ENCODE assay signal across 24 cellular contexts in the genomic region with DNA sequence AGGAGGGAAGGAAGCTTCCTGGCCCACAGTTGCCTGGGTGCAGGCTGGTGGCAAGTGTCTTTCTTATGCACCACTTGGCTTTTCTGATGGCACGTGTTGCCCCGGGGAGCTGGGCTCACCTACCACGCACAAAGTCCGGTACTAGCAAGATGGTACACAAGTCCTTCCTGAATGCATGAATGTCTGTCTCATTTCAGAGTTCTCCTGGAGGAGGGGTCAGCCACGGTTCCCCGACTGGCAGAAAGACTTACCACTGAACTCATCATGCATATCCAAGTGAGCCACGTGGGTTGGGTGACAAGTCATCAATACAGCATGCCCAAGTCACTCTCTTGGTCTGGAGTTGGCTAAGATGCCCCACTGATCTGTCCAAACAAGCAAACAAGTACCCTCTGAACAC. TPM values are rescaled to one million over a fixed set of nuclear protein-coding genes. Genes with fewer than 3 reads are reported as not detected.
DNase-seq lines count a peak whose midpoint lies in the region; ATAC-seq, FAIRE-seq and TF ChIP-seq lines count a peak whose summit lies in the region.
"Had no signal": no experiment of that assay in that cellular context is flagged by ENCODE, and none has a peak within 500 bp of the region (broad histone marks: within the 10 kb centered on the region; RNA-seq: fewer than 3 reads in every experiment).

No MANE protein-coding gene starts in this region.

- in situ Hi-C loops in Caki2 (cut with HindIII; ENCODE audit: low pct_unique_long_range_greater_than_20kb, low sequenced_read_pairs) (no loop called here), HepG2 (cut with HindIII; ENCODE audit: extremely low pct_ligation_motif_present, low pct_unique_long_range_greater_than_20kb) (no loop called here)

- peaks cover 5 to 89% (median 51%) of the 10 kb centered on the region in 3 donors for H3K36me3 Mint-ChIP-seq in naive thymus-derived CD8-positive, alpha-beta T cell
- H3K36me3 Mint-ChIP-seq: neural progenitor cell had no signal

- H3K27ac ChIP-seq in BLaER1 (no peak overlapping the region), coronary artery (peak overlapping the region in 1 of 2 donors; percentile 65), HepG2 (ENCODE audit: extremely low read length, insufficient read depth, low read length) (no peak overlapping the region)
- H3K27ac ChIP-seq: cardiac muscle cell, dorsolateral prefrontal cortex, neural progenitor cell, Peyer's patch, prostate gland, SJSA1, testis had no signal

- H3K4me2 ChIP-seq in BLaER1, result peak overlapping the region; percentile 75
- H3K4me2 ChIP-seq in HepG2 (ENCODE audit: low read depth, low read length), result no peak overlapping the region
- H3K4me2 ChIP-seq: neural progenitor cell had no signal

- no peak overlapping the region for H2AFZ ChIP-seq in HepG2 (ENCODE audit: low read length)
- H2AFZ ChIP-seq: neural progenitor cell had no signal

- no peaks in the 10 kb centered on the region for H3K9me3 Mint-ChIP-seq in naive thymus-derived CD8-positive, alpha-beta T cell
- H3K9me3 Mint-ChIP-seq: neural progenitor cell had no signal

- H3K4me1 ChIP-seq in BLaER1, result peaks cover 36% of the 10 kb centered on the region
- H3K4me1 ChIP-seq in HepG2 (ENCODE audit: insufficient read depth, low read length), result no peaks in the 10 kb centered on the region
- H3K4me1 ChIP-seq: neural progenitor cell, prostate gland, SJSA1 had no signal

- TF ChIP-seq CTCF in coronary artery (IDR thresholded peaks at IDR 0.05) (no peak), HepG2 (CRISPR knock-in tag; IDR thresholded peaks at IDR 0.05) (no peak)

- peaks cover 0 to 10% (median 5%) of the 10 kb centered on the region in 4 donors for H3K4me1 Mint-ChIP-seq in naive thymus-derived CD8-positive, alpha-beta T cell
- H3K4me1 Mint-ChIP-seq: neural progenitor cell had no signal

- 0 out of 2 replicates have a peak, but pooled peaks cover 3% of the 10 kb centered on the region for H3K9me3 ChIP-seq in BLaER1
- H3K9me3 ChIP-seq in HepG2 (ENCODE audit: low read length), result no peaks in the 10 kb centered on the region
- H3K9me3 ChIP-seq: mucosa of descending colon, Peyer's patch, prostate gland, SJSA1, testis had no signal

- peak overlapping the region in 7 of 10 donors; percentile 37 to 80 (median 61) for H3K27ac Mint-ChIP-seq in naive thymus-derived CD8-positive, alpha-beta T cell
- H3K27ac Mint-ChIP-seq: neural progenitor cell had no signal

- H3K4me3 Mint-ChIP-seq in naive thymus-derived CD8-positive, alpha-beta T cell, result no peak overlapping the region
- H3K4me3 Mint-ChIP-seq: neural progenitor cell had no signal

- POLR2A ChIA-PET in naive thymus-derived CD8-positive, alpha-beta T cell (lab: Charles Lee), result no interaction called here
- POLR2A ChIA-PET in HEK293T (lab: Yijun Ruan, JAX), result no interaction called here
- POLR2A ChIA-PET in HepG2 (lab: Yijun Ruan, JAX), result no interaction called here

- 93% methylated on average over 5 of the region's 7 CpGs for WGBS in HepG2 (ENCODE audit: low lambda C conversion rate)

- H3K36me3 ChIP-seq in BLaER1 (peaks cover 56% of the 10 kb centered on the region), HepG2 (replicated peaks in 1 of 2; ENCODE audit: control insufficient read depth in 1 of 2, insufficient read depth in 2 of 2, low read length in 2 of 2) (peaks cover 5 to 37% of the 10 kb centered on the region in 2 experiments; a peak in 4 of 5 replicates)
- H3K36me3 ChIP-seq: cardiac muscle cell, neural progenitor cell, prostate gland, SJSA1 had no signal

- H4K20me1 ChIP-seq in BLaER1 (no peaks in the 10 kb centered on the region), HepG2 (ENCODE audit: insufficient read depth, low read length) (no peaks in the 10 kb centered on the region)

- no peaks in the 10 kb centered on the region for H3K27me3 ChIP-seq in BLaER1
- no peaks in the 10 kb centered on the region for H3K27me3 ChIP-seq in HepG2 (ENCODE audit: control insufficient read depth in 1 of 2, insufficient read depth in 2 of 2, low read length in 2 of 2)
- H3K27me3 ChIP-seq: cardiac muscle cell, neural progenitor cell, Peyer's patch, SJSA1, testis had no signal

- no peaks in the 10 kb centered on the region for H3K27me3 Mint-ChIP-seq in naive thymus-derived CD8-positive, alpha-beta T cell

- CTCF ChIA-PET in HEK293T (lab: Yijun Ruan, JAX) (no interaction called here), HepG2 (lab: Yijun Ruan, JAX; ENCODE audit: low intra/inter-chr PET ratio, low total read pairs) (no interaction called here)

- DNase-seq in Caki2 (ENCODE audit: low read depth) (peak; percentile 31), coronary artery (ENCODE audit: low spot score) (peak; percentile 38), DMS53 (lab: John Stamatoyannopoulos, UW) (no peak), HEK293T (ENCODE audit: extremely low spot score) (no peak), HepG2 (ENCODE audit: low spot score) (no peak)
- DNase-seq in naive thymus-derived CD8-positive, alpha-beta T cell, result no peak
- DNase-seq: activated CD4-positive, alpha-beta T cell treated with anti-CD3 and anti-CD28 coated beads for 48 hours; activated gamma-delta T cell; DMS79 treated with DMSO at 0.1 percent for 48 hours; foreskin fibroblast; NCI-H1105 treated with DMSO at 0.1 percent for 48 hours; NCI-H510A treated with DMSO at 0.1 percent for 48 hours; NK-92 treated with Interleukin-12 subunit alpha and Interleukin-12 subunit beta, amount 100 ng/mL, for 24 hours; Peyer's patch; T-helper 1 cell had no signal

- intact Hi-C loops in HepG2 (cut with micrococcal nuclease; ENCODE audit: unreplicated experiment), result no loop called here

- TF ChIP-seq POLR2A in HepG2 (IDR thresholded peaks at IDR 0.05; ENCODE audit: insufficient read depth in 1 of 2, low read depth in 2 of 2, low read length in 2 of 2), result no peak

- no peaks in the 10 kb centered on the region for H3K79me2 ChIP-seq in HepG2 (ENCODE audit: insufficient read depth, low read length)

- no peak for TF ChIP-seq EP300 in HepG2 (IDR thresholded peaks at IDR 0.05; ENCODE audit: low read depth in 2 of 2, low read length in 2 of 2)
- no peak for TF ChIP-seq EP300 in HepG2 (CRISPR knock-in tag; IDR thresholded peaks at IDR 0.05; ENCODE audit: borderline replicate concordance)

- TF ChIP-seq RAD21 in HepG2 (CRISPR knock-in tag; IDR thresholded peaks at IDR 0.05), result no peak

- H3K9ac ChIP-seq in BLaER1, result no peak overlapping the region
- H3K9ac ChIP-seq in HepG2 (ENCODE audit: insufficient read depth, low read depth, low read length), result no peak overlapping the region
- H3K9ac ChIP-seq: neural progenitor cell had no signal

- no peak for ATAC-seq in naive thymus-derived CD8-positive, alpha-beta T cell
- ATAC-seq in HepG2, result no peak

- FAIRE-seq in HepG2 (lab: Jason Lieb, UNC), result no peak
- FAIRE-seq: GM12892 had no signal

- H3K4me3 ChIP-seq in BLaER1 (no peak overlapping the region), coronary artery (no peak overlapping the region), HepG2 (replicated peaks in 1 of 3; ENCODE audit: insufficient read depth in 1 of 3, low read depth in 2 of 3, low read length in 3 of 3) (no peak overlapping the region)
- H3K4me3 ChIP-seq: cardiac muscle cell, dorsolateral prefrontal cortex, mucosa of descending colon, neural progenitor cell, Peyer's patch, prostate gland, SJSA1, testis had no signal

- no TSS peak for BruUV-seq in HepG2 (replicated peaks; lab: Mats Ljungman, UMichigan)

RNA-seq across cellular contexts. Expression of gene MX1, which starts 28.6 kb away (rescaled TPM):
- 4.8 and 9.3 TPM in 2 replicates for total RNA-seq in Caki2 (2014; rRNA removed; shearing (Covaris generic); ENCODE audit: low replicate concordance)
- 10 to 100 TPM; 61.4 to 66.7 TPM for total RNA-seq in naive thymus-derived CD8-positive, alpha-beta T cell
- 10 to 100 TPM; 36.8 to 64.7 (median 44.8) TPM for polyA plus RNA-seq in naive thymus-derived CD8-positive, alpha-beta T cell
- total RNA-seq in HepG2 (2016; rRNA removed; fragmentation: Illumina TruSeq; extraction: Trizol), result 5.8 and 6.5 TPM in 2 replicates
- 0.91 and 1.5 TPM in 2 replicates for total RNA-seq in HepG2 (2016; cell fraction: cytosol; rRNA removed; fragmentation: Illumina TruSeq; extraction: Trizol; ENCODE audit: low read depth)
- 4.7 and 6.3 TPM in 2 replicates for total RNA-seq in HepG2 (2016; cell fraction: insoluble cytoplasmic fraction; rRNA removed; fragmentation: Illumina TruSeq; extraction: Trizol)
- 2.0 and 2.5 TPM in 2 replicates for total RNA-seq in HepG2 (2016; cell fraction: membrane; rRNA removed; fragmentation: Illumina TruSeq; extraction: Trizol)
- 5.1 and 6.0 TPM in 2 replicates for total RNA-seq in HepG2 (2016; cell fraction: nucleus; rRNA removed; fragmentation: Illumina TruSeq; extraction: Trizol)
- 2.6 and 4.1 TPM in 2 replicates for polyA plus RNA-seq in HepG2 (2011; rRNA removed)
- polyA plus RNA-seq in HepG2 (2011; cell fraction: cytosol; rRNA removed), result 1.9 and 3.3 TPM in 2 replicates
- polyA plus RNA-seq in HepG2 (2011; cell fraction: nucleus; rRNA removed), result 10.6 and 13.3 TPM in 2 replicates
- 3.1 and 3.2 TPM in 2 replicates for polyA plus RNA-seq in HepG2 (2012)
- 0.67 and 0.69 TPM in 2 replicates for polyA plus RNA-seq in HepG2 (2016; cell fraction: cytosol; fragmentation: Illumina TruSeq; extraction: Trizol; ENCODE audit: low read depth)
- 4.3 and 4.6 TPM in 2 replicates for polyA plus RNA-seq in HepG2 (2016; cell fraction: insoluble cytoplasmic fraction; fragmentation: Illumina TruSeq; extraction: Trizol; ENCODE audit: low read depth)
- 1.1 and 1.5 TPM in 2 replicates for polyA plus RNA-seq in HepG2 (2016; cell fraction: membrane; fragmentation: Illumina TruSeq; extraction: Trizol; ENCODE audit: low read depth)
- 6.6 and 7.4 TPM in 2 replicates for polyA plus RNA-seq in HepG2 (2016; cell fraction: nucleus; fragmentation: Illumina TruSeq; extraction: Trizol; ENCODE audit: insufficient read depth, low read depth)
- polyA minus RNA-seq in HepG2 (2011; rRNA and poly(A)+ RNA removed; ENCODE audit: low replicate concordance), result 6.7 and 7.0 TPM in 2 replicates
- 2.9 and 4.3 TPM in 2 replicates for polyA minus RNA-seq in HepG2 (2011; cell fraction: cytosol; rRNA and poly(A)+ RNA removed)
- polyA minus RNA-seq in HepG2 (2011; cell fraction: nucleus; rRNA and poly(A)+ RNA removed), result 8.6 and 13.1 TPM in 2 replicates
- total RNA-seq: cardiac muscle cell had no signal
- polyA plus RNA-seq: cardiac muscle cell had no signal

RNA-seq across cellular contexts. Expression of gene MX2, which starts 35.6 kb away (rescaled TPM):
- 1.2 and 4.9 TPM in 2 replicates for total RNA-seq in Caki2 (2014; rRNA removed; shearing (Covaris generic); ENCODE audit: low replicate concordance)
- total RNA-seq in naive thymus-derived CD8-positive, alpha-beta T cell, result 100 to 1,000 TPM; 114 to 125 TPM
- 10 to 100 TPM; 27.8 to 49.6 (median 42.4) TPM for polyA plus RNA-seq in naive thymus-derived CD8-positive, alpha-beta T cell
- 35.7 and 46.9 TPM in 2 replicates for total RNA-seq in HepG2 (2016; rRNA removed; fragmentation: Illumina TruSeq; extraction: Trizol)
- 13.1 and 13.9 TPM in 2 replicates for total RNA-seq in HepG2 (2016; cell fraction: cytosol; rRNA removed; fragmentation: Illumina TruSeq; extraction: Trizol; ENCODE audit: low read depth)
- total RNA-seq in HepG2 (2016; cell fraction: insoluble cytoplasmic fraction; rRNA removed; fragmentation: Illumina TruSeq; extraction: Trizol), result 36.0 and 40.4 TPM in 2 replicates
- 49.7 and 53.9 TPM in 2 replicates for total RNA-seq in HepG2 (2016; cell fraction: membrane; rRNA removed; fragmentation: Illumina TruSeq; extraction: Trizol)
- 22.1 and 28.5 TPM in 2 replicates for total RNA-seq in HepG2 (2016; cell fraction: nucleus; rRNA removed; fragmentation: Illumina TruSeq; extraction: Trizol)
- polyA plus RNA-seq in HepG2 (2011; rRNA removed), result 24.0 and 26.3 TPM in 2 replicates
- polyA plus RNA-seq in HepG2 (2011; cell fraction: cytosol; rRNA removed), result 19.7 and 23.1 TPM in 2 replicates
- polyA plus RNA-seq in HepG2 (2011; cell fraction: nucleus; rRNA removed), result 20.8 and 25.8 TPM in 2 replicates
- polyA plus RNA-seq in HepG2 (2012), result 21.5 and 22.7 TPM in 2 replicates
- polyA plus RNA-seq in HepG2 (2016; cell fraction: cytosol; fragmentation: Illumina TruSeq; extraction: Trizol; ENCODE audit: low read depth), result 15.4 and 17.8 TPM in 2 replicates
- 34.6 and 40.6 TPM in 2 replicates for polyA plus RNA-seq in HepG2 (2016; cell fraction: insoluble cytoplasmic fraction; fragmentation: Illumina TruSeq; extraction: Trizol; ENCODE audit: low read depth)
- polyA plus RNA-seq in HepG2 (2016; cell fraction: membrane; fragmentation: Illumina TruSeq; extraction: Trizol; ENCODE audit: low read depth), result 37.5 and 39.1 TPM in 2 replicates
- 26.6 and 29.1 TPM in 2 replicates for polyA plus RNA-seq in HepG2 (2016; cell fraction: nucleus; fragmentation: Illumina TruSeq; extraction: Trizol; ENCODE audit: insufficient read depth, low read depth)
- 0.21 and 25.1 TPM in 2 replicates for polyA minus RNA-seq in HepG2 (2011; rRNA and poly(A)+ RNA removed; ENCODE audit: low replicate concordance)
- polyA minus RNA-seq in HepG2 (2011; cell fraction: cytosol; rRNA and poly(A)+ RNA removed), result 15.5 and 16.9 TPM in 2 replicates
- 45.6 and 52.1 TPM in 2 replicates for polyA minus RNA-seq in HepG2 (2011; cell fraction: nucleus; rRNA and poly(A)+ RNA removed)
- total RNA-seq: SJSA1 had no signal

Comparison
In these comparisons a context has a peak if more than half of its experiments do, and no peak if none do; other contexts are left out.
1. DNase-seq: peak in Caki2 (single experiment) and coronary artery (single experiment); none in naive thymus-derived CD8-positive, alpha-beta T cell (0 of 10), DMS53 (single experiment), HEK293T (single experiment) and HepG2 (single experiment).